ENCODE assay signal across 1 cellular context in genomic region chr16:30896203-30896889, GRCh38.
TF ChIP-seq lines count a peak whose summit lies in the region.

TSS of gene CTF1 (plus strand) at chr16:30896614. CDS start at chr16:30896644, 30 bp downstream.

TF ChIP-seq in K562, 482 proteins besides CTCF, POLR2A, EP300 and RAD21 (continued from another document):
- TF ChIP-seq FOXO4 (CRISPR knock-in tag; IDR thresholded peaks at IDR 0.05): no peak
- peak; percentile 58; the same call in 1 of the 2 replicates for TF ChIP-seq KLF13 (tag; IDR thresholded peaks at IDR 0.05; ENCODE audit: borderline replicate concordance, low read depth)
- no peak for TF ChIP-seq ZNF277 (CRISPR knock-in tag; IDR thresholded peaks at IDR 0.05; ENCODE audit: borderline replicate concordance)
- 0 out of 2 replicates have a peak, but pooled peaks have one; percentile 35 for TF ChIP-seq ZNF609 (CRISPR knock-in tag; IDR thresholded peaks at IDR 0.05; ENCODE audit: borderline replicate concordance)
- TF ChIP-seq JUN (IDR thresholded peaks at IDR 0.05; ENCODE audit: borderline replicate concordance, low read depth, low read length): peak; percentile 22; the same call in 1 of the 2 replicates
- no peak for TF ChIP-seq JUN (CRISPR knock-in tag; IDR thresholded peaks at IDR 0.05; ENCODE audit: borderline replicate concordance)
- TF ChIP-seq DPF2 (IDR thresholded peaks at IDR 0.05): peak; percentile 48
- TF ChIP-seq TEAD4 (IDR thresholded peaks at IDR 0.05; ENCODE audit: low read length): no peak
- no peak for TF ChIP-seq TEAD4 (CRISPR knock-in tag; IDR thresholded peaks at IDR 0.05; ENCODE audit: borderline replicate concordance)
- TF ChIP-seq FOS (IDR thresholded peaks at IDR 0.05; ENCODE audit: extremely low read depth, insufficient read length): no peak
- no peak for TF ChIP-seq DDX20 (tag; IDR thresholded peaks at IDR 0.05; ENCODE audit: low read depth)
- no peak for TF ChIP-seq CBFA2T2 (conservative IDR thresholded peaks at IDR 0.05)
- peak; percentile 64 for TF ChIP-seq TAF9B (IDR thresholded peaks at IDR 0.05; ENCODE audit: partially characterized antibody)
- TF ChIP-seq TFAP4 (CRISPR knock-in tag; IDR thresholded peaks at IDR 0.05; ENCODE audit: borderline replicate concordance): peak; percentile 1; the same call in 1 of the 2 replicates
- TF ChIP-seq PPARD (CRISPR knock-in tag; IDR thresholded peaks at IDR 0.05): no peak
- TF ChIP-seq TBP (optimal IDR thresholded peaks at IDR 0.05; ENCODE audit: low read depth, low read length): peak; percentile 40
